Comparison of ENCODE assay signal across 7 cellular contexts in the genomic region with DNA sequence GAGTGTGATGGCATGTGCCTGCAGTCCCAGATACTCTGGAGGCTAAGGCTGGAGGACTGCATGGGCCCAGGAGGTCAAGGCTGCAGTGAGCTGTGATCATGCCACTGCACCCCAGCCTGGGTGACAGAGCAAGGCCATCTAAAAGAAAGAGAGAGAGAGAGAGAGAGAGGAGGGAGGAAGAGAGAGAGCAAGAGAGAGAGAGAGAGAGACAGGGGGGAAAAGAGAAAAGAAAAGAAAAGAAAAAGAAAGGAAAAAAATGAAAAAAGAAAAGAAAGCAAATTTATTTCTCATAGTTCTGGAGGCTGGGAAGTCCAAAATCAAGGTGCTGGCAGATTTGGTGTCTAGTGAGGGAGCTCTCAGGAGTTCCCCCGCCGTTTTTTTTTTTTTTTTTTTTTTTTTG.
"Had no signal": no experiment of that assay in that cellular context is flagged by ENCODE, and none has a peak within 500 bp of the region (broad histone marks: within the 10 kb centered on the region; RNA-seq: fewer than 3 reads in every experiment).

No MANE protein-coding gene starts in this region.

- H3K4me3 Mint-ChIP-seq: GM23338, H9, HFFc6, IgD-negative memory B cell had no signal

- ATAC-seq: GM23338, HepG2 had no signal

- H3K27me3 Mint-ChIP-seq: IgD-negative memory B cell had no signal

- H3K27ac ChIP-seq: HL-60 had no signal

- H3K9me3 Mint-ChIP-seq: GM23338, H9, HFFc6, IgD-negative memory B cell had no signal

- H3K4me3 ChIP-seq: GM23338 had no signal

- H3K27ac Mint-ChIP-seq: GM23338, H9, HFFc6 had no signal

- DNase-seq: H9, HCEC 1CT, HFFc6 had no signal
